29 cellular contexts compared by ENCODE assay signal in genomic region chr1:227197064-227197463, GRCh38.
"Had no signal": no experiment of that assay in that cellular context is flagged by ENCODE, and none has a peak within 500 bp of the region (broad histone marks: within the 10 kb centered on the region; RNA-seq: fewer than 3 reads in every experiment).

No MANE protein-coding gene starts in this region.

- H3K4me1 Mint-ChIP-seq: naive B cell; natural killer cell; nephron progenitor cell; neural progenitor cell; stimulated activated naive B cell treated with anti-CD40 and anti-IgM and Interleukin-4, amounts not matched to agents 10 μg/mL and 1 μg/mL and 100 μg/mL, for 72 hours had no signal

- H3K4me1 ChIP-seq: left lung, lower lobe of right lung, neural progenitor cell, right atrium auricular region, stomach, testis, thyroid gland, transverse colon, upper lobe of left lung, vagina had no signal

- H3K4me3 Mint-ChIP-seq: naive B cell; natural killer cell; nephron progenitor cell; neural progenitor cell; stimulated activated naive B cell treated with anti-CD40 and anti-IgM and Interleukin-4, amounts not matched to agents 10 μg/mL and 1 μg/mL and 100 μg/mL, for 72 hours had no signal

- H3K4me3 ChIP-seq: left lung, lower lobe of right lung, neural progenitor cell, right atrium auricular region, skin epidermis, stomach, testis, thyroid gland, transverse colon, upper lobe of left lung, vagina had no signal

- H3K4me2 ChIP-seq: neural progenitor cell had no signal

- H3K9me3 Mint-ChIP-seq: naive B cell; natural killer cell; nephron progenitor cell; neural progenitor cell; stimulated activated naive B cell treated with anti-CD40 and anti-IgM and Interleukin-4, amounts not matched to agents 10 μg/mL and 1 μg/mL and 100 μg/mL, for 72 hours had no signal

- FAIRE-seq: kidney had no signal

- H3K9me3 ChIP-seq: left lung, lower lobe of right lung, neutrophil, right atrium auricular region, stomach, testis, thyroid gland, transverse colon, upper lobe of left lung, vagina had no signal

- DNase-seq: hippocampal formation; kidney; left colon; left lung; lower lobe of right lung; mammary epithelial cell; mesenchymal stem cell; naive B cell; natural killer cell; nephron progenitor cell; occipital lobe; stimulated activated CD4-positive, alpha-beta T cell treated with anti-CD3 and anti-CD28 coated beads, Interleukin-12 subunit alpha, Interleukin-12 subunit beta, amount 100 ng/mL, for 4 hours; stimulated activated CD4-positive, alpha-beta T cell treated with anti-CD3 and anti-CD28 coated beads, Interleukin-15, amount 100 ng/mL, for 24 hours; stimulated activated CD4-positive, alpha-beta T cell treated with anti-CD3 and anti-CD28 coated beads, Interleukin-2, amount 100 ng/mL, for 24 hours; stimulated activated CD4-positive, alpha-beta T cell treated with anti-CD3 and anti-CD28 coated beads, Interleukin-4, amount 100 ng/mL, for 1 hour; stimulated activated naive B cell treated with anti-CD40 and anti-IgM and Interleukin-4, amounts not matched to agents 10 μg/mL and 1 μg/mL and 100 μg/mL, for 72 hours; stimulated activated naive CD8-positive, alpha-beta T cell treated with anti-CD3 and anti-CD28 coated beads, Interleukin-15, Interleukin-2, amounts not matched to agents 100 U/mL and 50 U/mL, for 24 hours; stomach; testis; thyroid gland; transverse colon; upper lobe of left lung had no signal

- H3K36me3 ChIP-seq: left lung, lower lobe of right lung, neutrophil, right atrium auricular region, thyroid gland, vagina had no signal

- H3K36me3 Mint-ChIP-seq: naive B cell; natural killer cell; stimulated activated naive B cell treated with anti-CD40 and anti-IgM and Interleukin-4, amounts not matched to agents 10 μg/mL and 1 μg/mL and 100 μg/mL, for 72 hours had no signal

- H2AFZ ChIP-seq: neural progenitor cell had no signal

- H3K27me3 Mint-ChIP-seq: naive B cell, progenitor cell of endocrine pancreas had no signal

- ATAC-seq: left colon; left lung; lower lobe of right lung; natural killer cell; sciatic nerve; stimulated activated naive B cell treated with anti-CD40 and anti-IgM and Interleukin-4, amounts not matched to agents 10 μg/mL and 1 μg/mL and 100 μg/mL, for 72 hours; stimulated activated naive CD8-positive, alpha-beta T cell treated with anti-CD3 and anti-CD28 coated beads, Interleukin-15, Interleukin-2, amounts not matched to agents 100 U/mL and 50 U/mL, for 24 hours had no signal

- H3K27ac ChIP-seq: left lung, lower lobe of right lung, neural progenitor cell, neutrophil, right atrium auricular region, skin epidermis, stomach, testis, thyroid gland, transverse colon, upper lobe of left lung, vagina had no signal

- H3K27me3 ChIP-seq: left lung, neural progenitor cell, neutrophil, right atrium auricular region, stomach, testis, thyroid gland, transverse colon, upper lobe of left lung, vagina had no signal

- H3K27ac Mint-ChIP-seq: naive B cell; natural killer cell; nephron progenitor cell; neural progenitor cell; progenitor cell of endocrine pancreas; stimulated activated naive B cell treated with anti-CD40 and anti-IgM and Interleukin-4, amounts not matched to agents 10 μg/mL and 1 μg/mL and 100 μg/mL, for 72 hours had no signal
